Comparison of ENCODE assay signal across 11 cellular contexts in the genomic region with DNA sequence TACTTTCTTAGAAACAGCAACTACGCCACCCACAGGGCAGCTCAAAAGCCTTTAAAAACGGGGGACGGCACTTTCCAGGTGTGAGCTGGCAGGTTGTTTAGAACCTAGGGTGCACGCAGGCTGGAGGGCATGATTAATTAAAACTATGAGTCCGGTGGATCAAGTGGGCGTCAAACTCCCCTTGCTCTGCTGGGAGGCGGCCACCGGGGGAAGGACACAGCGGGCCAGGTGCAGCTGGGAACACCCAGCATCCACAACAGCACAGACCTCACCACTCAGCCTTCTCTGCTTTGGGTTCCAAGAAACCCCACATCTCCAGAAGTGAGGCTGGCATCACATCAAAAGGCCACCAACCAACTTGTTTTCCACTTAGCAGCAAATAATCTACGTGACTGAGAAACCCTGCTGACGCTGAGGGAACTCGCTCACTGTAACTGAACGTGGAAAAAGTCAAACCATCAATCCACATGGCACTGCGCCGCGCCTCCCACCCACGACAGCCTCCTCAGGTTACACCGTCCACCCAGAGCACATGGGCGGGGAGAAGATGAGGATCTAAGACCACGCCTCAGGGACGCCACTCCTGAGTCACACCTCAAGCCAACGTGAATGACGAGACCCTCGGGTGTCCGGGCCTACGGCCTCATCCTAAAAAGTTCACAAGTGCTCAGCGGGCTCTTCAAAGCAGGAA.
DNase-seq lines count a peak whose midpoint lies in the region; ATAC-seq and TF ChIP-seq lines count a peak whose summit lies in the region.
"Had no signal": no experiment of that assay in that cellular context is flagged by ENCODE, and none has a peak within 500 bp of the region (broad histone marks: within the 10 kb centered on the region; RNA-seq: fewer than 3 reads in every experiment).

No MANE protein-coding gene starts in this region.

- H3K4me1 ChIP-seq in CD4-positive, CD25-positive, alpha-beta regulatory T cell (ENCODE audit: control insufficient read depth, insufficient read depth, low read length, poor library complexity, severe bottlenecking): peaks cover 20% of the 10 kb centered on the region
- H3K4me1 ChIP-seq in sigmoid colon: peaks cover 0 to 21% (median 4%) of the 10 kb centered on the region in 4 donors
- H3K4me1 ChIP-seq: BE2C had no signal

- no peak overlapping the region for H3K4me3 ChIP-seq in CD4-positive, CD25-positive, alpha-beta regulatory T cell (ENCODE audit: low read depth, low read length)
- H3K4me3 ChIP-seq in sigmoid colon: no peak overlapping the region
- H3K4me3 ChIP-seq: skin epidermis had no signal

- no peak for TF ChIP-seq POLR2A in sigmoid colon (IDR thresholded peaks at IDR 0.05)

- no peaks in the 10 kb centered on the region for H3K36me3 ChIP-seq in CD4-positive, CD25-positive, alpha-beta regulatory T cell (ENCODE audit: control insufficient read depth, insufficient read depth, low read length)
- H3K36me3 ChIP-seq in sigmoid colon: peaks cover 13 to 26% (median 19%) of the 10 kb centered on the region in 4 donors
- H3K36me3 ChIP-seq: BE2C had no signal

- 86 to 89% methylated on average over 27 of the region's 27 CpGs for WGBS in sigmoid colon, 2 donors

- peak overlapping the region; percentile 58 to 75 (median 66) for H3K27ac Mint-ChIP-seq in CD4-positive, CD25-positive, alpha-beta regulatory T cell
- peak overlapping the region; percentile 61 for H3K27ac Mint-ChIP-seq in activated naive CD4-positive, alpha-beta T cell treated with anti-CD3 and anti-CD28 coated beads for 36 hours
- no peak overlapping the region for H3K27ac Mint-ChIP-seq in osteocyte (ENCODE audit: unreplicated experiment)

- intact Hi-C loops in activated naive CD4-positive, alpha-beta T cell treated with anti-CD3 and anti-CD28 coated beads for 36 hours (cut with micrococcal nuclease): loop anchor here (10.0 kb wide), 4 partner anchors 688 to 1882 kb away; a partner anchor contains a TSS
- intact Hi-C loops in sigmoid colon (cut with DNase I): no loop called here

- H3K9me3 ChIP-seq in CD4-positive, CD25-positive, alpha-beta regulatory T cell (ENCODE audit: control insufficient read depth in 2 of 2, low read length in 2 of 2): no peaks in the 10 kb centered on the region
- H3K9me3 ChIP-seq in sigmoid colon: no peaks in the 10 kb centered on the region
- H3K9me3 ChIP-seq: BE2C had no signal

- no peak for TF ChIP-seq EP300 in sigmoid colon (IDR thresholded peaks at IDR 0.05)

- no peaks in the 10 kb centered on the region for H3K27me3 Mint-ChIP-seq in CD4-positive, CD25-positive, alpha-beta regulatory T cell
- peaks cover 2% of the 10 kb centered on the region for H3K27me3 Mint-ChIP-seq in activated naive CD4-positive, alpha-beta T cell treated with anti-CD3 and anti-CD28 coated beads for 36 hours (ENCODE audit: low read depth)
- H3K27me3 Mint-ChIP-seq in osteocyte (ENCODE audit: unreplicated experiment): no peaks in the 10 kb centered on the region

- peak in 1 of 2 donors; percentile 23 for ATAC-seq in CD4-positive, CD25-positive, alpha-beta regulatory T cell (ENCODE audit: low read depth in 2 of 2)
- ATAC-seq in GM21619 (IDR thresholded peaks at IDR 0.05; ENCODE audit: unreplicated experiment): no peak
- no peak for ATAC-seq in GM21737 (IDR thresholded peaks at IDR 0.05; ENCODE audit: unreplicated experiment)

- no peaks in the 10 kb centered on the region for H3K27me3 ChIP-seq in CD4-positive, CD25-positive, alpha-beta regulatory T cell (ENCODE audit: control insufficient read depth, insufficient read depth, low read length)
- H3K27me3 ChIP-seq in sigmoid colon: no peaks in the 10 kb centered on the region
- H3K27me3 ChIP-seq: BE2C had no signal

- no peak overlapping the region for H3K27ac ChIP-seq in CD4-positive, CD25-positive, alpha-beta regulatory T cell (ENCODE audit: insufficient read depth, low read length, poor library complexity, severe bottlenecking)
- H3K27ac ChIP-seq in sigmoid colon: peak overlapping the region in 3 of 4 donors; percentile 30 to 72 (median 36)
- H3K27ac ChIP-seq: skin epidermis had no signal

- DNase-seq in CD4-positive, CD25-positive, alpha-beta regulatory T cell: peak in 1 of 3 donors; percentile 79
- DNase-seq in NCI-H69 (lab: John Stamatoyannopoulos, UW) (peak; percentile 72), sigmoid colon (peak; percentile 60), amygdala (lab: John Stamatoyannopoulos, UW) (no peak), osteocyte (ENCODE audit: extremely low spot score, unreplicated experiment) (no peak)
- DNase-seq in activated naive CD4-positive, alpha-beta T cell treated with anti-CD3 and anti-CD28 coated beads for 36 hours: peak; percentile 39
- DNase-seq: BE2C, HCEC 1CT had no signal

- no peak for TF ChIP-seq CTCF in sigmoid colon (IDR thresholded peaks at IDR 0.05)
- TF ChIP-seq CTCF in osteocyte (IDR thresholded peaks at IDR 0.05): no peak

- no peaks in the 10 kb centered on the region for H3K36me3 Mint-ChIP-seq in CD4-positive, CD25-positive, alpha-beta regulatory T cell
- H3K36me3 Mint-ChIP-seq in activated naive CD4-positive, alpha-beta T cell treated with anti-CD3 and anti-CD28 coated beads for 36 hours (ENCODE audit: low read depth): peaks cover 7% of the 10 kb centered on the region
- H3K36me3 Mint-ChIP-seq in osteocyte (ENCODE audit: unreplicated experiment): peaks cover 18% of the 10 kb centered on the region

- H3K4me1 Mint-ChIP-seq in CD4-positive, CD25-positive, alpha-beta regulatory T cell: peaks cover 14 to 47% (median 27%) of the 10 kb centered on the region in 4 donors
- peaks cover 46% of the 10 kb centered on the region for H3K4me1 Mint-ChIP-seq in activated naive CD4-positive, alpha-beta T cell treated with anti-CD3 and anti-CD28 coated beads for 36 hours (ENCODE audit: low read depth)
- peaks cover 5% of the 10 kb centered on the region for H3K4me1 Mint-ChIP-seq in osteocyte (ENCODE audit: unreplicated experiment)

- CTCF ChIA-PET in activated naive CD4-positive, alpha-beta T cell treated with anti-CD3 and anti-CD28 coated beads for 36 hours (lab: Charles Lee): interaction anchor here (0.6 to 0.7 kb wide), 2 partner anchors 13 to 1082 kb away, joined by 3 to 4 read pairs; no protein-coding TSS in a partner anchor

- H3K4me3 Mint-ChIP-seq in CD4-positive, CD25-positive, alpha-beta regulatory T cell: no peak overlapping the region
- no peak overlapping the region for H3K4me3 Mint-ChIP-seq in activated naive CD4-positive, alpha-beta T cell treated with anti-CD3 and anti-CD28 coated beads for 36 hours
- no peak overlapping the region for H3K4me3 Mint-ChIP-seq in osteocyte (ENCODE audit: unreplicated experiment)

- H3K9me3 Mint-ChIP-seq in CD4-positive, CD25-positive, alpha-beta regulatory T cell: peaks cover 0 to 3% (median 0%) of the 10 kb centered on the region in 7 donors
- H3K9me3 Mint-ChIP-seq in activated naive CD4-positive, alpha-beta T cell treated with anti-CD3 and anti-CD28 coated beads for 36 hours: no peaks in the 10 kb centered on the region
- no peaks in the 10 kb centered on the region for H3K9me3 Mint-ChIP-seq in osteocyte (ENCODE audit: unreplicated experiment)

Comparison
In these comparisons a context has a peak if more than half of its experiments do, and no peak if none do; other contexts are left out.
1. DNase-seq: peak in NCI-H69 (single experiment), activated naive CD4-positive, alpha-beta T cell treated with anti-CD3 and anti-CD28 coated beads for 36 hours (single experiment) and sigmoid colon (single experiment); none in amygdala (0 of 56) and osteocyte (single experiment).